Comparison of ENCODE assay signal across 1 cellular context in genomic region chr5:140041099-140041491, GRCh38.
TF ChIP-seq lines count a peak whose summit lies in the region.

No MANE protein-coding gene starts in this region.

TF ChIP-seq in GM12878, 131 proteins besides CTCF, POLR2A, EP300 and RAD21 (continued from another document):
- TF ChIP-seq MAX (IDR thresholded peaks at IDR 0.05; ENCODE audit: low read depth, low read length) (no peak), RUNX3 (IDR thresholded peaks at IDR 0.05; ENCODE audit: low read length) (peak; percentile 62), CUX1 (IDR thresholded peaks at IDR 0.05; ENCODE audit: insufficient replicate concordance, low read depth, low read length) (no peak)
TF ChIP-seq in GM12878: peak in this region for 2.
